In genomic region chr11:48096588-48097525, GRCh38 we compare ENCODE assay signal across 11 cellular contexts.
DNase-seq lines count a peak whose midpoint lies in the region; ATAC-seq and TF ChIP-seq lines count a peak whose summit lies in the region.
"Had no signal": no experiment of that assay in that cellular context is flagged by ENCODE, and none has a peak within 500 bp of the region (broad histone marks: within the 10 kb centered on the region; RNA-seq: fewer than 3 reads in every experiment).

No MANE protein-coding gene starts in this region.

- no peak overlapping the region for H3K4me3 Mint-ChIP-seq in activated naive CD4-positive, alpha-beta T cell treated with anti-CD3 and anti-CD28 coated beads, Interleukin-2, amount 10 ng/mL, durations not matched to agents 7 days and 5 days
- peak overlapping the region; percentile 42 to 66 for H3K4me3 Mint-ChIP-seq in activated T-cell treated with anti-CD3 and anti-CD28 coated beads, Interleukin-2, amount 50 U/mL, for 72 hours
- H3K4me3 Mint-ChIP-seq in CD14-positive monocyte, result no peak overlapping the region

- TF ChIP-seq CTCF in tibial nerve (IDR thresholded peaks at IDR 0.05), result no peak
- no peak for TF ChIP-seq CTCF in CD14-positive monocyte (IDR thresholded peaks at IDR 0.05)

- peak overlapping the region; percentile 22 for H3K27ac Mint-ChIP-seq in activated naive CD4-positive, alpha-beta T cell treated with anti-CD3 and anti-CD28 coated beads, Interleukin-2, amount 10 ng/mL, durations not matched to agents 7 days and 5 days
- peak overlapping the region; percentile 87 for H3K27ac Mint-ChIP-seq in activated T-cell treated with anti-CD3 and anti-CD28 coated beads, Interleukin-2, amount 50 U/mL, for 72 hours
- H3K27ac Mint-ChIP-seq in CD14-positive monocyte, result peak overlapping the region in 2 of 7 donors; percentile 20 to 51

- no peaks in the 10 kb centered on the region for H3K9me3 ChIP-seq in tibial nerve
- H3K9me3 ChIP-seq: ovary, transverse colon had no signal

- ATAC-seq in activated T-cell treated with anti-CD3 and anti-CD28 coated beads, Interleukin-2, amount 50 U/mL, for 72 hours (replicated peaks in 1 of 2), result peak; percentile 70 to 86

- no peak for TF ChIP-seq POLR2A in tibial nerve (IDR thresholded peaks at IDR 0.05)

- H3K36me3 Mint-ChIP-seq in activated naive CD4-positive, alpha-beta T cell treated with anti-CD3 and anti-CD28 coated beads, Interleukin-2, amount 10 ng/mL, durations not matched to agents 7 days and 5 days, result peaks cover 34% of the 10 kb centered on the region
- H3K36me3 Mint-ChIP-seq in activated T-cell treated with anti-CD3 and anti-CD28 coated beads, Interleukin-2, amount 50 U/mL, for 72 hours (ENCODE audit: insufficient read depth in 2 of 2), result peaks cover 0 to 2% of the 10 kb centered on the region in 2 donors
- H3K36me3 Mint-ChIP-seq in CD14-positive monocyte, result peaks cover 16 to 20% of the 10 kb centered on the region in 2 donors

- TF ChIP-seq EP300 in tibial nerve (IDR thresholded peaks at IDR 0.05), result no peak

- peaks cover 3 to 87% (median 38%) of the 10 kb centered on the region in 4 donors for H3K4me1 ChIP-seq in tibial nerve

- CTCF ChIA-PET in activated naive CD4-positive, alpha-beta T cell treated with anti-CD3 and anti-CD28 coated beads, Interleukin-2, amount 10 ng/mL, durations not matched to agents 7 days and 5 days (lab: Charles Lee), result interaction anchor here (1.3 kb wide), 1 partner anchor 162 kb away, joined by 5 read pairs; no protein-coding TSS in a partner anchor

- H3K4me3 ChIP-seq in tibial nerve, result no peak overlapping the region
- H3K4me3 ChIP-seq: ovary, transverse colon had no signal

- H3K27ac ChIP-seq in tibial nerve, result peak overlapping the region in 3 of 4 donors; percentile 46 to 81 (median 79)
- H3K27ac ChIP-seq: transverse colon had no signal

- peaks cover 62% of the 10 kb centered on the region for H3K4me1 Mint-ChIP-seq in activated naive CD4-positive, alpha-beta T cell treated with anti-CD3 and anti-CD28 coated beads, Interleukin-2, amount 10 ng/mL, durations not matched to agents 7 days and 5 days
- peaks cover 79% of the 10 kb centered on the region for H3K4me1 Mint-ChIP-seq in activated T-cell treated with anti-CD3 and anti-CD28 coated beads, Interleukin-2, amount 50 U/mL, for 72 hours (ENCODE audit: low read depth)
- peaks cover 48% of the 10 kb centered on the region for H3K4me1 Mint-ChIP-seq in CD14-positive monocyte

- no peaks in the 10 kb centered on the region for H3K27me3 Mint-ChIP-seq in activated naive CD4-positive, alpha-beta T cell treated with anti-CD3 and anti-CD28 coated beads, Interleukin-2, amount 10 ng/mL, durations not matched to agents 7 days and 5 days
- no peaks in the 10 kb centered on the region for H3K27me3 Mint-ChIP-seq in activated T-cell treated with anti-CD3 and anti-CD28 coated beads, Interleukin-2, amount 50 U/mL, for 72 hours (ENCODE audit: low read depth)
- H3K27me3 Mint-ChIP-seq in CD14-positive monocyte (ENCODE audit: low read depth in 3 of 3), result no peaks in the 10 kb centered on the region

- intact Hi-C loops in CD14-positive monocyte (cut with micrococcal nuclease), result no loop called here

- no peaks in the 10 kb centered on the region for H3K9me3 Mint-ChIP-seq in activated naive CD4-positive, alpha-beta T cell treated with anti-CD3 and anti-CD28 coated beads, Interleukin-2, amount 10 ng/mL, durations not matched to agents 7 days and 5 days
- no peaks in the 10 kb centered on the region for H3K9me3 Mint-ChIP-seq in activated T-cell treated with anti-CD3 and anti-CD28 coated beads, Interleukin-2, amount 50 U/mL, for 72 hours
- H3K9me3 Mint-ChIP-seq in CD14-positive monocyte, result no peaks in the 10 kb centered on the region

- WGBS in tibial nerve, 2 donors, result 83 to 84% methylated on average over 6 of the region's 6 CpGs

- H3K27me3 ChIP-seq in tibial nerve, result no peaks in the 10 kb centered on the region
- H3K27me3 ChIP-seq: ovary, transverse colon had no signal

- DNase-seq in activated naive CD4-positive, alpha-beta T cell treated with anti-CD3 and anti-CD28 coated beads, Interleukin-2, amount 10 ng/mL, durations not matched to agents 7 days and 5 days, result no peak
- no peak for DNase-seq in activated naive CD4-positive, alpha-beta T cell (lab: John Stamatoyannopoulos, UW)
- peak in 1 of 2 donors; percentile 40 for DNase-seq in activated T-cell treated with anti-CD3 and anti-CD28 coated beads, Interleukin-2, amount 50 U/mL, for 72 hours
- peak; percentile 45 for DNase-seq in iPS DF 19.7 (ENCODE audit: low read depth, low spot score)
- no peak for DNase-seq in tibial nerve (ENCODE audit: low spot score in 2 of 2)
- DNase-seq in NCI-H187 (lab: John Stamatoyannopoulos, UW), result no peak
- DNase-seq in iPS-NIHi7 (ENCODE audit: extremely low spot score), result no peak
- no peak for DNase-seq in CD14-positive monocyte (ENCODE audit: low spot score)
- DNase-seq: NCI-H1092 treated with DMSO at 0.1 percent for 48 hours, transverse colon had no signal

- H3K36me3 ChIP-seq in tibial nerve, result no peaks in the 10 kb centered on the region
- H3K36me3 ChIP-seq: ovary, transverse colon had no signal

Comparison
In these comparisons a context has a peak if more than half of its experiments do, and no peak if none do; other contexts are left out.
1. H3K4me3 Mint-ChIP-seq: peak in activated T-cell treated with anti-CD3 and anti-CD28 coated beads, Interleukin-2, amount 50 U/mL, for 72 hours (2 of 2); none in activated naive CD4-positive, alpha-beta T cell treated with anti-CD3 and anti-CD28 coated beads, Interleukin-2, amount 10 ng/mL, durations not matched to agents 7 days and 5 days (single experiment) and CD14-positive monocyte (0 of 2).